26 cellular contexts compared by ENCODE assay signal in genomic region chr1:223242971-223243370, GRCh38.
"Had no signal": no experiment of that assay in that cellular context is flagged by ENCODE, and none has a peak within 500 bp of the region (broad histone marks: within the 10 kb centered on the region; RNA-seq: fewer than 3 reads in every experiment).

No MANE protein-coding gene starts in this region.

- H3K9ac ChIP-seq: neural progenitor cell had no signal

- H3K27ac ChIP-seq: heart right ventricle, hepatocyte, left ventricle myocardium inferior, neural progenitor cell, pancreas, prostate gland, skin epidermis, stomach, testis, thyroid gland, transverse colon, upper lobe of left lung, uterus had no signal

- H3K27me3 ChIP-seq: heart right ventricle, hepatocyte, neural progenitor cell, pancreas, stomach, testis, thyroid gland, transverse colon, upper lobe of left lung, uterus had no signal

- H3K79me2 ChIP-seq: hepatocyte had no signal

- H3K9me3 Mint-ChIP-seq: natural killer cell; stimulated activated memory B cell treated with anti-CD40 and anti-IgM and Interleukin-4, amounts not matched to agents 10 μg/mL and 1 μg/mL and 100 μg/mL, for 72 hours had no signal

- H3K4me1 Mint-ChIP-seq: mesothelial cell of epicardium; naive B cell; natural killer cell; stimulated activated memory B cell treated with anti-CD40 and anti-IgM and Interleukin-4, amounts not matched to agents 10 μg/mL and 1 μg/mL and 100 μg/mL, for 72 hours had no signal

- H3K9me3 ChIP-seq: pancreas, prostate gland, stomach, testis, thyroid gland, transverse colon, upper lobe of left lung had no signal

- H3K4me3 ChIP-seq: heart right ventricle, hepatocyte, left ventricle myocardium inferior, lung, neural progenitor cell, pancreas, prostate gland, skin epidermis, stomach, testis, thyroid gland, transverse colon, upper lobe of left lung, uterus had no signal

- H3K36me3 ChIP-seq: heart right ventricle, left ventricle myocardium inferior, neural progenitor cell, pancreas, prostate gland, stomach, thyroid gland, transverse colon, upper lobe of left lung, uterus had no signal

- H3K4me1 ChIP-seq: heart right ventricle, left ventricle myocardium inferior, prostate gland, stomach, testis, thyroid gland, transverse colon, upper lobe of left lung, uterus had no signal

- H3K4me3 Mint-ChIP-seq: mesothelial cell of epicardium; naive B cell; natural killer cell; nephron progenitor cell; neural progenitor cell; stimulated activated memory B cell treated with anti-CD40 and anti-IgM and Interleukin-4, amounts not matched to agents 10 μg/mL and 1 μg/mL and 100 μg/mL, for 72 hours had no signal

- DNase-seq: heart right ventricle; kidney; left ventricle myocardium inferior; naive B cell; natural killer cell; nephron progenitor cell; pancreas; retina; right cardiac atrium; stimulated activated CD4-positive, alpha-beta T cell treated with anti-CD3 and anti-CD28 coated beads, Interleukin-4, amount 100 ng/mL, for 4 hours; stimulated activated CD8-positive, alpha-beta memory T cell treated with anti-CD3 and anti-CD28 coated beads, Interleukin-4, amount 100 ng/mL, for 48 hours; stimulated activated naive CD8-positive, alpha-beta T cell treated with anti-CD3 and anti-CD28 coated beads, Interleukin-15, Interleukin-2, amounts not matched to agents 100 U/mL and 50 U/mL, for 24 hours; stomach; testis; thyroid gland; transverse colon; uterus had no signal

- H3K36me3 Mint-ChIP-seq: mesothelial cell of epicardium; natural killer cell; neural progenitor cell; stimulated activated memory B cell treated with anti-CD40 and anti-IgM and Interleukin-4, amounts not matched to agents 10 μg/mL and 1 μg/mL and 100 μg/mL, for 72 hours had no signal

- ATAC-seq: heart right ventricle; natural killer cell; pancreas; right cardiac atrium; sciatic nerve; stimulated activated memory B cell treated with anti-CD40 and anti-IgM and Interleukin-4, amounts not matched to agents 10 μg/mL and 1 μg/mL and 100 μg/mL, for 72 hours; stimulated activated naive CD8-positive, alpha-beta T cell treated with anti-CD3 and anti-CD28 coated beads, Interleukin-15, Interleukin-2, amounts not matched to agents 100 U/mL and 50 U/mL, for 24 hours had no signal

- H3K4me2 ChIP-seq: hepatocyte had no signal

- H2AFZ ChIP-seq: hepatocyte, neural progenitor cell had no signal

- H3K27ac Mint-ChIP-seq: mesothelial cell of epicardium; naive B cell; natural killer cell; nephron progenitor cell; neural progenitor cell; stimulated activated memory B cell treated with anti-CD40 and anti-IgM and Interleukin-4, amounts not matched to agents 10 μg/mL and 1 μg/mL and 100 μg/mL, for 72 hours had no signal
